ENCODE assay signal across 14 cellular contexts in genomic region chr3:157125101-157125500, GRCh38. TPM values are rescaled to one million over a fixed set of nuclear protein-coding genes. Genes with fewer than 3 reads are reported as not detected.
A peak's percentile ranks its signal among the peaks of the same experiment; 100 is the strongest.
DNase-seq lines count a peak whose midpoint lies in the region; ATAC-seq, FAIRE-seq and TF ChIP-seq lines count a peak whose summit lies in the region.
"Had no signal": no experiment of that assay in that cellular context is flagged by ENCODE, and none has a peak within 500 bp of the region (broad histone marks: within the 10 kb centered on the region; RNA-seq: fewer than 3 reads in every experiment).

No MANE protein-coding gene starts in this region.

- in situ Hi-C loops in G401 (cut with HindIII; ENCODE audit: low sequenced_read_pairs), result no loop called here

- no peaks in the 10 kb centered on the region for H3K9me3 ChIP-seq in A549
- H3K9me3 ChIP-seq: BE2C, gastrocnemius medialis had no signal

- CTCF ChIA-PET in A549 (lab: Yijun Ruan, JAX), result interaction anchor here (2.8 to 10.9 kb wide), 3 partner anchors 13 to 44 kb away, joined by 16 to 72 read pairs (median 39); no protein-coding TSS in a partner anchor

- FAIRE-seq in A549 (lab: Jason Lieb, UNC), result no peak
- FAIRE-seq: GM12891 had no signal

- no peak overlapping the region for H3K4me3 ChIP-seq in A549
- H3K4me3 ChIP-seq: gastrocnemius medialis had no signal

- peak overlapping the region; percentile 19; the same call in 1 of the 3 replicates for H3K4me2 ChIP-seq in A549

- H3K4me1 ChIP-seq in A549, result peaks cover 80% of the 10 kb centered on the region
- H3K4me1 ChIP-seq: BE2C had no signal

- no peak for TF ChIP-seq EP300 in A549 (IDR thresholded peaks at IDR 0.05)

- peak overlapping the region; percentile 39 to 42; a peak in 2 of 6 replicates for H3K27ac ChIP-seq in A549
- H3K27ac ChIP-seq: brain microvascular endothelial cell, gastrocnemius medialis had no signal

- TF ChIP-seq POLR2A in A549 (IDR thresholded peaks at IDR 0.05; ENCODE audit: low read length), result no peak
- TF ChIP-seq POLR2A in erythroblast (IDR thresholded peaks at IDR 0.05; ENCODE audit: low read length), result no peak

- no peak for DNase-seq in A549 (ENCODE audit: low read depth in 1 of 2, low spot score in 1 of 2)
- DNase-seq in DMS79 treated with DMSO at 0.1 percent for 48 hours (lab: John Stamatoyannopoulos, UW), result peak; percentile 74
- DNase-seq in NCI-H345 treated with DMSO at 0.1 percent for 48 hours (lab: John Stamatoyannopoulos, UW; ENCODE audit: unreplicated experiment), result peak; percentile 2
- peak; percentile 44 for DNase-seq in iris pigment epithelial cell (ENCODE audit: low read depth)
- no peak for DNase-seq in G401 (ENCODE audit: low spot score)
- no peak for DNase-seq in ecto neural progenitor cell (ENCODE audit: low spot score)
- no peak for DNase-seq in erythroblast (lab: John Stamatoyannopoulos, UW)
- no peak for DNase-seq in NK-92 (lab: John Stamatoyannopoulos, UW; ENCODE audit: unreplicated experiment)
- DNase-seq: BE2C; gastrocnemius medialis; immature natural killer cell; NK-92 treated with Interleukin-12 subunit alpha and Interleukin-12 subunit beta, amount 100 ng/mL, for 24 hours had no signal

- POLR2A ChIA-PET in A549 (lab: Yijun Ruan, JAX), result interaction anchor here (8.0 kb wide), 1 partner anchor 37 kb away, joined by 69 read pairs; no protein-coding TSS in a partner anchor

- no peak for TF ChIP-seq CTCF in A549 (IDR thresholded peaks at IDR 0.05)

- no peak for TF ChIP-seq RAD21 in A549 (conservative IDR thresholded peaks at IDR 0.05 in 1 of 2, IDR thresholded peaks at IDR 0.05 in 1 of 2)

- no peak for ATAC-seq in A549

TF ChIP-seq in A549, 52 proteins besides CTCF, POLR2A, EP300 and RAD21:
- TF ChIP-seq GATA3 (IDR thresholded peaks at IDR 0.05; ENCODE audit: borderline replicate concordance), result no peak
- no peak for TF ChIP-seq MAFK (IDR thresholded peaks at IDR 0.05; ENCODE audit: partially characterized antibody)
- TF ChIP-seq RFX5 (IDR thresholded peaks at IDR 0.05), result no peak
- TF ChIP-seq CHD2 (IDR thresholded peaks at IDR 0.05; ENCODE audit: low read length, partially characterized antibody), result no peak
- TF ChIP-seq TP53 (CRISPR knock-in tag; IDR thresholded peaks at IDR 0.05), result no peak
- TF ChIP-seq, protein P1, sequence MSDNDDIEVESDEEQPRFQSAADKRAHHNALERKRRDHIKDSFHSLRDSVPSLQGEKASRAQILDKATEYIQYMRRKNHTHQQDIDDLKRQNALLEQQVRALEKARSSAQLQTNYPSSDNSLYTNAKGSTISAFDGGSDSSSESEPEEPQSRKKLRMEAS (IDR thresholded peaks at IDR 0.05), result no peak
- no peak for TF ChIP-seq HDAC2 (IDR thresholded peaks at IDR 0.05)
- TF ChIP-seq, protein P2, sequence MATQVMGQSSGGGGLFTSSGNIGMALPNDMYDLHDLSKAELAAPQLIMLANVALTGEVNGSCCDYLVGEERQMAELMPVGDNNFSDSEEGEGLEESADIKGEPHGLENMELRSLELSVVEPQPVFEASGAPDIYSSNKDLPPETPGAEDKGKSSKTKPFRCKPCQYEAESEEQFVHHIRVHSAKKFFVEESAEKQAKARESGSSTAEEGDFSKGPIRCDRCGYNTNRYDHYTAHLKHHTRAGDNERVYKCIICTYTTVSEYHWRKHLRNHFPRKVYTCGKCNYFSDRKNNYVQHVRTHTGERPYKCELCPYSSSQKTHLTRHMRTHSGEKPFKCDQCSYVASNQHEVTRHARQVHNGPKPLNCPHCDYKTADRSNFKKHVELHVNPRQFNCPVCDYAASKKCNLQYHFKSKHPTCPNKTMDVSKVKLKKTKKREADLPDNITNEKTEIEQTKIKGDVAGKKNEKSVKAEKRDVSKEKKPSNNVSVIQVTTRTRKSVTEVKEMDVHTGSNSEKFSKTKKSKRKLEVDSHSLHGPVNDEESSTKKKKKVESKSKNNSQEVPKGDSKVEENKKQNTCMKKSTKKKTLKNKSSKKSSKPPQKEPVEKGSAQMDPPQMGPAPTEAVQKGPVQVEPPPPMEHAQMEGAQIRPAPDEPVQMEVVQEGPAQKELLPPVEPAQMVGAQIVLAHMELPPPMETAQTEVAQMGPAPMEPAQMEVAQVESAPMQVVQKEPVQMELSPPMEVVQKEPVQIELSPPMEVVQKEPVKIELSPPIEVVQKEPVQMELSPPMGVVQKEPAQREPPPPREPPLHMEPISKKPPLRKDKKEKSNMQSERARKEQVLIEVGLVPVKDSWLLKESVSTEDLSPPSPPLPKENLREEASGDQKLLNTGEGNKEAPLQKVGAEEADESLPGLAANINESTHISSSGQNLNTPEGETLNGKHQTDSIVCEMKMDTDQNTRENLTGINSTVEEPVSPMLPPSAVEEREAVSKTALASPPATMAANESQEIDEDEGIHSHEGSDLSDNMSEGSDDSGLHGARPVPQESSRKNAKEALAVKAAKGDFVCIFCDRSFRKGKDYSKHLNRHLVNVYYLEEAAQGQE (IDR thresholded peaks at IDR 0.05), result no peak
- no peak for TF ChIP-seq EHMT2 (IDR thresholded peaks at IDR 0.05; ENCODE audit: low read depth)
- TF ChIP-seq CBX8 (IDR thresholded peaks at IDR 0.05), result no peak
- no peak for TF ChIP-seq ZSCAN20 (CRISPR knock-in tag; IDR thresholded peaks at IDR 0.05)
- TF ChIP-seq ZNF302 (CRISPR knock-in tag; IDR thresholded peaks at IDR 0.05), result no peak
- no peak for TF ChIP-seq MYC (IDR thresholded peaks at IDR 0.05; ENCODE audit: borderline replicate concordance, low read length)
- TF ChIP-seq FOSB (CRISPR knock-in tag; IDR thresholded peaks at IDR 0.05), result no peak
- TF ChIP-seq HEYL (CRISPR knock-in tag; IDR thresholded peaks at IDR 0.05), result no peak
- TF ChIP-seq CBX2 (IDR thresholded peaks at IDR 0.05; ENCODE audit: borderline replicate concordance, low read depth), result no peak
- no peak for TF ChIP-seq KDM1A (IDR thresholded peaks at IDR 0.05; ENCODE audit: low read depth)
- TF ChIP-seq TFCP2L1 (CRISPR knock-in tag; IDR thresholded peaks at IDR 0.05), result no peak
- TF ChIP-seq HOXA7 (CRISPR knock-in tag; IDR thresholded peaks at IDR 0.05), result no peak

RNA-seq across cellular contexts. Expression of gene CCNL1, which starts 34.8 kb away (rescaled TPM):
- polyA plus RNA-seq in A549 (2011; rRNA removed) (130 and 170 TPM in 2 replicates), A549 (2017; fragmentation: RNase III; extraction: RNeasy Plus Mini Kit Qiagen cat#74134 plus additional on column Dnase treatment) (39.7 to 51.3 TPM (median 45.1 TPM) in 3 replicates)
- 39.2 and 43.3 TPM in 2 replicates for polyA plus RNA-seq in A549 (2012; cell fraction: cytosol; rRNA removed)
- 258 and 267 TPM in 2 replicates for polyA plus RNA-seq in A549 (2012; cell fraction: nucleus; rRNA removed)
- polyA minus RNA-seq in A549 (2011; rRNA and poly(A)+ RNA removed), result 111 and 159 TPM in 2 replicates
- 55.3 and 87.5 TPM in 2 replicates for total RNA-seq in G401 (2014; rRNA removed; shearing (Covaris generic))

Comparison
In these comparisons a context has a peak if more than half of its experiments do, and no peak if none do; other contexts are left out.
1. DNase-seq: peak in DMS79 treated with DMSO at 0.1 percent for 48 hours (single experiment), NCI-H345 treated with DMSO at 0.1 percent for 48 hours (single experiment) and iris pigment epithelial cell (single experiment); none in A549 (0 of 2), G401 (single experiment), ecto neural progenitor cell (single experiment), erythroblast (0 of 2) and NK-92 (single experiment).